Comparison of ENCODE assay signal across 1 cellular context in genomic region chrX:126137899-126138298, GRCh38.
TF ChIP-seq lines count a peak whose summit lies in the region.

No MANE protein-coding gene starts in this region.

TF ChIP-seq in GM23338, 12 proteins besides CTCF, POLR2A, EP300 and RAD21:
- no peak for TF ChIP-seq ZNF462 (CRISPR knock-in tag; IDR thresholded peaks at IDR 0.05)
- no peak for TF ChIP-seq JUNB (IDR thresholded peaks at IDR 0.05; ENCODE audit: unreplicated experiment)
- no peak for TF ChIP-seq REST (IDR thresholded peaks at IDR 0.05; ENCODE audit: unreplicated experiment)
- no peak for TF ChIP-seq NANOG (IDR thresholded peaks at IDR 0.05; ENCODE audit: borderline replicate concordance)
- TF ChIP-seq POLR2AphosphoS5 (IDR thresholded peaks at IDR 0.05; ENCODE audit: low read depth) = no peak
- no peak for TF ChIP-seq EZH2 (IDR thresholded peaks at IDR 0.05; ENCODE audit: low read depth, unreplicated experiment)
- TF ChIP-seq, protein P1, sequence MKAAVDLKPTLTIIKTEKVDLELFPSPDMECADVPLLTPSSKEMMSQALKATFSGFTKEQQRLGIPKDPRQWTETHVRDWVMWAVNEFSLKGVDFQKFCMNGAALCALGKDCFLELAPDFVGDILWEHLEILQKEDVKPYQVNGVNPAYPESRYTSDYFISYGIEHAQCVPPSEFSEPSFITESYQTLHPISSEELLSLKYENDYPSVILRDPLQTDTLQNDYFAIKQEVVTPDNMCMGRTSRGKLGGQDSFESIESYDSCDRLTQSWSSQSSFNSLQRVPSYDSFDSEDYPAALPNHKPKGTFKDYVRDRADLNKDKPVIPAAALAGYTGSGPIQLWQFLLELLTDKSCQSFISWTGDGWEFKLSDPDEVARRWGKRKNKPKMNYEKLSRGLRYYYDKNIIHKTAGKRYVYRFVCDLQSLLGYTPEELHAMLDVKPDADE (IDR thresholded peaks at IDR 0.05) = no peak
- TF ChIP-seq EZH2phosphoT487 (IDR thresholded peaks at IDR 0.05; ENCODE audit: unreplicated experiment) = no peak
- no peak for TF ChIP-seq ZNF331 (CRISPR knock-in tag; IDR thresholded peaks at IDR 0.05; ENCODE audit: low read depth)
- no peak for TF ChIP-seq CREB1 (CRISPR knock-in tag; IDR thresholded peaks at IDR 0.05; ENCODE audit: low read depth)
